ENCODE assay signal across 8 cellular contexts in genomic region chr19:16470541-16470910, GRCh38. TPM values are rescaled to one million over a fixed set of nuclear protein-coding genes. Genes with fewer than 3 reads are reported as not detected.
A peak's percentile ranks its signal among the peaks of the same experiment; 100 is the strongest.
DNase-seq lines count a peak whose midpoint lies in the region; ATAC-seq and TF ChIP-seq lines count a peak whose summit lies in the region.

No MANE protein-coding gene starts in this region.

- H3K9ac ChIP-seq in Karpas-422 (ENCODE audit: low read length): peak overlapping the region; percentile 99

- H3K9me3 Mint-ChIP-seq in CD4-positive, alpha-beta T cell: no peaks in the 10 kb centered on the region
- H3K9me3 Mint-ChIP-seq in central memory CD8-positive, alpha-beta T cell: no peaks in the 10 kb centered on the region
- H3K9me3 Mint-ChIP-seq in natural killer cell: no peaks in the 10 kb centered on the region

- H3K79me2 ChIP-seq in Karpas-422 (ENCODE audit: low read length): peaks cover 61% of the 10 kb centered on the region

- H3K4me3 ChIP-seq in Karpas-422 (ENCODE audit: low read length): peak overlapping the region; percentile 88

- peak overlapping the region; percentile 91 for H3K4me3 Mint-ChIP-seq in CD4-positive, alpha-beta T cell
- peak overlapping the region; percentile 79 for H3K4me3 Mint-ChIP-seq in central memory CD8-positive, alpha-beta T cell
- H3K4me3 Mint-ChIP-seq in natural killer cell: peak overlapping the region; percentile 86

- TF ChIP-seq CTCF in CD4-positive, alpha-beta T cell (IDR thresholded peaks at IDR 0.05): no peak
- TF ChIP-seq CTCF in natural killer cell (IDR thresholded peaks at IDR 0.05): no peak

- no peak overlapping the region for H2AFZ ChIP-seq in Karpas-422 (ENCODE audit: low read length)

- H3K4me1 ChIP-seq in Karpas-422 (ENCODE audit: low read length): peaks cover 40% of the 10 kb centered on the region

- CTCF ChIA-PET in CD4-positive, alpha-beta T cell (lab: Charles Lee): no interaction called here

- H3K9me3 ChIP-seq in CD4-positive, alpha-beta T cell (ENCODE audit: control insufficient read depth, low read length): no peaks in the 10 kb centered on the region
- H3K9me3 ChIP-seq in Karpas-422 (ENCODE audit: low read length): no peaks in the 10 kb centered on the region

- H3K4me1 Mint-ChIP-seq in CD4-positive, alpha-beta T cell (ENCODE audit: low read depth): peaks cover 43% of the 10 kb centered on the region
- peaks cover 48% of the 10 kb centered on the region for H3K4me1 Mint-ChIP-seq in central memory CD8-positive, alpha-beta T cell
- peaks cover 43 to 48% of the 10 kb centered on the region in 2 donors for H3K4me1 Mint-ChIP-seq in natural killer cell

- no peaks in the 10 kb centered on the region for H3K9me2 ChIP-seq in Karpas-422 (replicated peaks; ENCODE audit: insufficient read depth, low read length)

- 0 out of 2 replicates have a peak, but pooled peaks cover 2% of the 10 kb centered on the region for H3K36me3 ChIP-seq in Karpas-422 (ENCODE audit: insufficient read depth, low read length)

- DNase-seq in CD4-positive, alpha-beta T cell: no peak
- DNase-seq in Karpas-422 (no peak), natural killer cell (no peak), NCI-H187 treated with DMSO at 0.1 percent for 48 hours (lab: John Stamatoyannopoulos, UW) (no peak), inferior parietal cortex (ENCODE audit: extremely low spot score) (no peak)
- no peak for DNase-seq in central memory CD8-positive, alpha-beta T cell (ENCODE audit: low spot score in 2 of 2)

- intact Hi-C loops in CD4-positive, alpha-beta T cell (cut with DNase I, micrococcal nuclease): loop anchor here in 1 of 2 experiments (5.0 kb wide), 1 partner anchor 273 kb away; the partner anchor contains the start of gene AP1M1
- intact Hi-C loops in natural killer cell (cut with micrococcal nuclease): no loop called here

- no peak for ATAC-seq in CD4-positive, alpha-beta T cell (ENCODE audit: poor library complexity)
- no peak for ATAC-seq in central memory CD8-positive, alpha-beta T cell (replicated peaks; ENCODE audit: extremely low read depth, poor library complexity, severe bottlenecking)
- ATAC-seq in natural killer cell: no peak
- no peak for ATAC-seq in GM21360 (IDR thresholded peaks at IDR 0.05; ENCODE audit: unreplicated experiment)
- ATAC-seq in GM21390 (IDR thresholded peaks at IDR 0.05; ENCODE audit: unreplicated experiment): no peak

- peak overlapping the region; percentile 73 for H3K27ac Mint-ChIP-seq in CD4-positive, alpha-beta T cell
- H3K27ac Mint-ChIP-seq in central memory CD8-positive, alpha-beta T cell (ENCODE audit: low read depth): peak overlapping the region; percentile 5
- H3K27ac Mint-ChIP-seq in natural killer cell: peak overlapping the region; percentile 58 to 82

- no peaks in the 10 kb centered on the region for H3K27me3 ChIP-seq in CD4-positive, alpha-beta T cell (ENCODE audit: control insufficient read depth, insufficient read depth, low read length)
- no peaks in the 10 kb centered on the region for H3K27me3 ChIP-seq in Karpas-422 (ENCODE audit: low read length)

- H3K27ac ChIP-seq in CD4-positive, alpha-beta T cell (ENCODE audit: low read depth, low read length): no peak overlapping the region
- H3K27ac ChIP-seq in Karpas-422 (ENCODE audit: low read length): peak overlapping the region; percentile 76

- H4K20me1 ChIP-seq in Karpas-422 (ENCODE audit: insufficient read depth, low read depth, low read length): peaks cover 16% of the 10 kb centered on the region

- POLR2A ChIA-PET in CD4-positive, alpha-beta T cell (lab: Charles Lee): no interaction called here

- peak overlapping the region; percentile 94 for H3K4me2 ChIP-seq in Karpas-422 (ENCODE audit: low read depth, low read length, poor library complexity, severe bottlenecking)

- H3K36me3 Mint-ChIP-seq in CD4-positive, alpha-beta T cell (ENCODE audit: low read depth): peaks cover 7% of the 10 kb centered on the region
- peaks cover 2% of the 10 kb centered on the region for H3K36me3 Mint-ChIP-seq in central memory CD8-positive, alpha-beta T cell (ENCODE audit: insufficient read depth)
- no peaks in the 10 kb centered on the region for H3K36me3 Mint-ChIP-seq in natural killer cell

- H3K27me3 Mint-ChIP-seq in CD4-positive, alpha-beta T cell: no peaks in the 10 kb centered on the region
- no peaks in the 10 kb centered on the region for H3K27me3 Mint-ChIP-seq in central memory CD8-positive, alpha-beta T cell
- H3K27me3 Mint-ChIP-seq in natural killer cell (ENCODE audit: low read depth in 2 of 2): no peaks in the 10 kb centered on the region

RNA-seq across cellular contexts. Expression of gene EPS15L1, which starts 1.2 kb away (rescaled TPM):
- total RNA-seq in CD4-positive, alpha-beta T cell: 10 to 100 TPM; 24.6 to 26.5 TPM
- 35.9 and 65.5 TPM in 2 replicates for total RNA-seq in Karpas-422 (2014; rRNA removed; shearing (Covaris generic); ENCODE audit: low replicate concordance)
- total RNA-seq in natural killer cell: 100 to 1,000 TPM in 1 of 3 donors, 10 to 100 TPM in 2; 92.2 to 120 (median 99.3) TPM

RNA-seq across cellular contexts. Expression of gene CALR3, which starts 25.4 kb away (rescaled TPM):
- total RNA-seq in CD4-positive, alpha-beta T cell: not detected
- total RNA-seq in Karpas-422 (2014; rRNA removed; shearing (Covaris generic); ENCODE audit: low replicate concordance): 0.71 TPM in 1 of 2 replicates, not detected in the other
- total RNA-seq in natural killer cell: not detected

RNA-seq across cellular contexts. Expression of gene C19orf44, which starts 25.7 kb away (rescaled TPM):
- 1 to 10 TPM in 1 of 2 experiments, under 1 TPM in 1; 0.78 to 1.0 TPM for total RNA-seq in CD4-positive, alpha-beta T cell
- total RNA-seq in Karpas-422 (2014; rRNA removed; shearing (Covaris generic); ENCODE audit: low replicate concordance): 4.7 and 15.1 TPM in 2 replicates
- total RNA-seq in natural killer cell: 1 to 10 TPM; 1.2 to 2.8 (median 1.4) TPM

Comparison
In these comparisons a context has a peak if more than half of its experiments do, and no peak if none do; other contexts are left out.
1. H3K27ac Mint-ChIP-seq: peak in every context shown above with its lines; median percentile 73 in CD4-positive, alpha-beta T cell; 70 in natural killer cell; 5 in central memory CD8-positive, alpha-beta T cell.